26 cellular contexts compared by ENCODE assay signal in genomic region chr12:128852885-128853284, GRCh38. TPM values are rescaled to one million over a fixed set of nuclear protein-coding genes. Genes with fewer than 3 reads are reported as not detected.
DNase-seq lines count a peak whose midpoint lies in the region; ATAC-seq, FAIRE-seq and TF ChIP-seq lines count a peak whose summit lies in the region.
"Had no signal": no experiment of that assay in that cellular context is flagged by ENCODE, and none has a peak within 500 bp of the region (broad histone marks: within the 10 kb centered on the region; RNA-seq: fewer than 3 reads in every experiment).

No MANE protein-coding gene starts in this region.

- TF ChIP-seq CTCF in liver (IDR thresholded peaks at IDR 0.05; ENCODE audit: low read depth, low read length, missing input control) (no peak), HepG2 (CRISPR knock-in tag; IDR thresholded peaks at IDR 0.05) (no peak), endodermal cell (conservative IDR thresholded peaks at IDR 0.05) (no peak), neural progenitor cell (IDR thresholded peaks at IDR 0.05) (no peak)

- no peak overlapping the region for H3K27ac Mint-ChIP-seq in endodermal cell
- no peak overlapping the region for H3K27ac Mint-ChIP-seq in neural progenitor cell
- no peak overlapping the region for H3K27ac Mint-ChIP-seq in activated naive CD8-positive, alpha-beta T cell treated with anti-CD3 and anti-CD28 coated beads for 36 hours
- H3K27ac Mint-ChIP-seq: activated naive CD8-positive, alpha-beta T cell treated with anti-CD3 and anti-CD28 coated beads, Interleukin-2, amount 10 ng/mL, durations not matched to agents 7 days and 5 days; stimulated activated naive CD8-positive, alpha-beta T cell treated with anti-CD3 and anti-CD28 coated beads, Interleukin-15, Interleukin-2, amounts not matched to agents 100 ng/mL and 50 ng/mL, for 24 hours; T-helper 2 cell treated with Interferon-gamma antibody and Interleukin-4, amounts not matched to agents 5 μg/mL and 100 μg/mL, for 36 hours had no signal

- H3F3A ChIP-seq in neural progenitor cell (ENCODE audit: low read depth) = peaks cover 28% of the 10 kb centered on the region

- H3K27ac ChIP-seq in liver (ENCODE audit: low read depth in 1 of 2, low read length in 2 of 2) (peak overlapping the region; percentile 1 to 49), HepG2 (ENCODE audit: extremely low read length, insufficient read depth, low read length) (no peak overlapping the region), endodermal cell (ENCODE audit: low read depth, low read length) (no peak overlapping the region), neural progenitor cell (no peak overlapping the region), aorta (ENCODE audit: low read depth in 1 of 2, low read length in 2 of 2) (no peak overlapping the region)
- H3K27ac ChIP-seq: 22Rv1, body of pancreas, KMS-11, tibial nerve had no signal

- CTCF ChIA-PET in HepG2 (lab: Yijun Ruan, JAX; ENCODE audit: low intra/inter-chr PET ratio, low total read pairs) = no interaction called here

- H3K27me3 Mint-ChIP-seq in endodermal cell (ENCODE audit: insufficient read depth) (no peaks in the 10 kb centered on the region), neural progenitor cell (ENCODE audit: insufficient read depth, low read depth) (peaks cover 19% of the 10 kb centered on the region)
- H3K27me3 Mint-ChIP-seq in activated naive CD8-positive, alpha-beta T cell treated with anti-CD3 and anti-CD28 coated beads for 36 hours = peaks cover 38% of the 10 kb centered on the region

- H3K4me1 ChIP-seq in liver (ENCODE audit: control insufficient read depth in 4 of 4, insufficient read depth in 4 of 4, low read length in 3 of 4) = peaks cover 0 to 4% (median 2%) of the 10 kb centered on the region in 4 donors
- peaks cover 6% of the 10 kb centered on the region; the same call in 1 of the 2 replicates for H3K4me1 ChIP-seq in HepG2 (ENCODE audit: insufficient read depth, low read length)
- peaks cover 17% of the 10 kb centered on the region for H3K4me1 ChIP-seq in endodermal cell (ENCODE audit: control insufficient read depth, insufficient read depth, low read length)
- H3K4me1 ChIP-seq in neural progenitor cell = peaks cover 3% of the 10 kb centered on the region
- H3K4me1 ChIP-seq in aorta (ENCODE audit: control insufficient read depth in 1 of 2, insufficient read depth in 2 of 2, low read length in 2 of 2) = no peaks in the 10 kb centered on the region
- H3K4me1 ChIP-seq: body of pancreas, Caco-2, tibial nerve had no signal

- 69% methylated on average over 14 of the region's 14 CpGs for WGBS in liver
- WGBS in HepG2 (ENCODE audit: low lambda C conversion rate) = 57% methylated on average over 10 of the region's 14 CpGs
- 80 to 86% methylated on average over 8 to 14 of the region's 14 CpGs for WGBS in endodermal cell (ENCODE audit: insufficient coverage in 1 of 2, insufficient read length in 1 of 2), 2 experiments
- 72 to 76% methylated on average over 14 of the region's 14 CpGs for WGBS in aorta, 2 donors

- no TSS peak for BruUV-seq in HepG2 (replicated peaks; lab: Mats Ljungman, UMichigan)

- DNase-seq in HepG2 (ENCODE audit: low spot score) = no peak
- peak; percentile 70 for DNase-seq in endodermal cell
- DNase-seq in neural progenitor cell (ENCODE audit: low spot score) = no peak
- peak in 1 of 2 donors; percentile 35 for DNase-seq in aorta
- DNase-seq in activated naive CD8-positive, alpha-beta T cell treated with anti-CD3 and anti-CD28 coated beads for 36 hours = no peak
- no peak for DNase-seq in amygdala (lab: John Stamatoyannopoulos, UW)
- DNase-seq: activated CD8-positive, alpha-beta memory T cell treated with anti-CD3 and anti-CD28 coated beads, Interleukin-2, amount 50 U/mL, for 4 hours; activated naive CD8-positive, alpha-beta T cell treated with anti-CD3 and anti-CD28 coated beads, Interleukin-2, amount 10 ng/mL, durations not matched to agents 7 days and 5 days; body of pancreas; Caco-2; NCI-H1694; NCI-H2171; stimulated activated CD4-positive, alpha-beta T cell treated with anti-CD3 and anti-CD28 coated beads, Interleukin-12 subunit alpha, Interleukin-12 subunit beta, amount 100 ng/mL, for 4 hours; WERI-Rb-1 had no signal

- no peak overlapping the region for H2AFZ ChIP-seq in HepG2 (ENCODE audit: low read length)
- no peak overlapping the region for H2AFZ ChIP-seq in neural progenitor cell (replicated peaks)

- intact Hi-C loops in HepG2 (cut with micrococcal nuclease; ENCODE audit: unreplicated experiment) = no loop called here
- intact Hi-C loops in aorta (cut with DNase I) = no loop called here

- H3K9me3 ChIP-seq in liver (ENCODE audit: control insufficient read depth in 4 of 4, low read length in 3 of 4) = no peaks in the 10 kb centered on the region
- H3K9me3 ChIP-seq in HepG2 (ENCODE audit: low read length) = no peaks in the 10 kb centered on the region
- H3K9me3 ChIP-seq in endodermal cell (ENCODE audit: control insufficient read depth, low read length) = peaks cover 6% of the 10 kb centered on the region
- no peaks in the 10 kb centered on the region for H3K9me3 ChIP-seq in neural progenitor cell (ENCODE audit: low read depth)
- no peaks in the 10 kb centered on the region for H3K9me3 ChIP-seq in aorta (ENCODE audit: control insufficient read depth, low read length)
- H3K9me3 ChIP-seq: body of pancreas, Caco-2, left lung, SK-N-SH had no signal

- TF ChIP-seq EP300 in HepG2 (IDR thresholded peaks at IDR 0.05; ENCODE audit: low read depth in 2 of 2, low read length in 2 of 2) = no peak
- no peak for TF ChIP-seq EP300 in HepG2 (CRISPR knock-in tag; IDR thresholded peaks at IDR 0.05; ENCODE audit: borderline replicate concordance)

- H3K4me3 Mint-ChIP-seq in endodermal cell = peak overlapping the region; percentile 70
- H3K4me3 Mint-ChIP-seq in neural progenitor cell = peak overlapping the region; percentile 72
- no peak overlapping the region for H3K4me3 Mint-ChIP-seq in activated naive CD8-positive, alpha-beta T cell treated with anti-CD3 and anti-CD28 coated beads for 36 hours
- H3K4me3 Mint-ChIP-seq: activated naive CD8-positive, alpha-beta T cell treated with anti-CD3 and anti-CD28 coated beads, Interleukin-2, amount 10 ng/mL, durations not matched to agents 7 days and 5 days; stimulated activated naive CD8-positive, alpha-beta T cell treated with anti-CD3 and anti-CD28 coated beads, Interleukin-15, Interleukin-2, amounts not matched to agents 100 ng/mL and 50 ng/mL, for 24 hours; T-helper 2 cell treated with Interferon-gamma antibody and Interleukin-4, amounts not matched to agents 5 μg/mL and 100 μg/mL, for 36 hours had no signal

- H3K9me3 Mint-ChIP-seq in endodermal cell (peaks cover 2% of the 10 kb centered on the region), neural progenitor cell (peaks cover 2% of the 10 kb centered on the region)
- no peaks in the 10 kb centered on the region for H3K9me3 Mint-ChIP-seq in activated naive CD8-positive, alpha-beta T cell treated with anti-CD3 and anti-CD28 coated beads for 36 hours
- H3K9me3 Mint-ChIP-seq: activated naive CD8-positive, alpha-beta T cell treated with anti-CD3 and anti-CD28 coated beads, Interleukin-2, amount 10 ng/mL, durations not matched to agents 7 days and 5 days; stimulated activated naive CD8-positive, alpha-beta T cell treated with anti-CD3 and anti-CD28 coated beads, Interleukin-15, Interleukin-2, amounts not matched to agents 100 ng/mL and 50 ng/mL, for 24 hours; T-helper 2 cell treated with Interferon-gamma antibody and Interleukin-4, amounts not matched to agents 5 μg/mL and 100 μg/mL, for 36 hours had no signal

- TF ChIP-seq RAD21 in liver (IDR thresholded peaks at IDR 0.05) = no peak
- TF ChIP-seq RAD21 in HepG2 (CRISPR knock-in tag; IDR thresholded peaks at IDR 0.05) = no peak

- H3K36me3 Mint-ChIP-seq in endodermal cell (ENCODE audit: low read depth) (peaks cover 50% of the 10 kb centered on the region), neural progenitor cell (no peaks in the 10 kb centered on the region)
- H3K36me3 Mint-ChIP-seq in activated naive CD8-positive, alpha-beta T cell treated with anti-CD3 and anti-CD28 coated beads for 36 hours = no peaks in the 10 kb centered on the region
- H3K36me3 Mint-ChIP-seq: activated naive CD8-positive, alpha-beta T cell treated with anti-CD3 and anti-CD28 coated beads, Interleukin-2, amount 10 ng/mL, durations not matched to agents 7 days and 5 days had no signal

- FAIRE-seq in HepG2 (lab: Jason Lieb, UNC) = no peak
- FAIRE-seq: GM18507 had no signal

- H3K36me3 ChIP-seq in liver (ENCODE audit: control insufficient read depth in 4 of 4, insufficient read depth in 3 of 4, low read depth in 1 of 4, low read length in 3 of 4) (no peaks in the 10 kb centered on the region), HepG2 (replicated peaks in 1 of 2; ENCODE audit: control insufficient read depth in 1 of 2, insufficient read depth in 2 of 2, low read length in 2 of 2) (no peaks in the 10 kb centered on the region), endodermal cell (ENCODE audit: control insufficient read depth, insufficient read depth, low read length) (peaks cover 24% of the 10 kb centered on the region), neural progenitor cell (no peaks in the 10 kb centered on the region), aorta (ENCODE audit: control insufficient read depth in 1 of 2, insufficient read depth in 2 of 2, low read length in 1 of 2) (no peaks in the 10 kb centered on the region)
- H3K36me3 ChIP-seq: left lung, tibial nerve, WERI-Rb-1 had no signal

- no peak for TF ChIP-seq POLR2A in HepG2 (IDR thresholded peaks at IDR 0.05; ENCODE audit: insufficient read depth in 1 of 2, low read depth in 2 of 2, low read length in 2 of 2)

- H3K9ac ChIP-seq in liver (ENCODE audit: low read depth in 1 of 2, low read length in 2 of 2) (no peak overlapping the region), HepG2 (ENCODE audit: insufficient read depth, low read depth, low read length) (no peak overlapping the region), endodermal cell (ENCODE audit: extremely low read depth, low read length, poor library complexity, severe bottlenecking) (peak overlapping the region; percentile 55), neural progenitor cell (no peak overlapping the region)
- H3K9ac ChIP-seq: KMS-11, SK-N-SH had no signal

- POLR2A ChIA-PET in HepG2 (lab: Yijun Ruan, JAX) = no interaction called here

- ATAC-seq in HepG2 (no peak), aorta (ENCODE audit: low FRiP score) (peak; percentile 22), GM18498 (IDR thresholded peaks at IDR 0.05; ENCODE audit: unreplicated experiment) (no peak)
- ATAC-seq: body of pancreas, HCT116 had no signal

- H3K4me3 ChIP-seq in liver (ENCODE audit: low read depth in 1 of 3, low read length in 3 of 3) (peak overlapping the region in 2 of 3 donors; percentile 16 to 87), HepG2 (replicated peaks in 1 of 3; ENCODE audit: insufficient read depth in 1 of 3, low read depth in 2 of 3, low read length in 3 of 3) (no peak overlapping the region), endodermal cell (ENCODE audit: low read length) (peak overlapping the region; percentile 81), neural progenitor cell (peak overlapping the region; percentile 58), aorta (ENCODE audit: low read length in 2 of 2) (no peak overlapping the region)
- H3K4me3 ChIP-seq: body of pancreas, tibial nerve had no signal

- H3K4me2 ChIP-seq in HepG2 (ENCODE audit: low read depth, low read length) (no peak overlapping the region), neural progenitor cell (peak overlapping the region; percentile 97)
- H3K4me2 ChIP-seq: KMS-11, SK-N-SH had no signal

- H4K20me1 ChIP-seq in HepG2 (ENCODE audit: insufficient read depth, low read length) (no peaks in the 10 kb centered on the region), neural progenitor cell (ENCODE audit: low read depth) (no peaks in the 10 kb centered on the region)

- H3K4me1 Mint-ChIP-seq in endodermal cell = peaks cover 37% of the 10 kb centered on the region
- peaks cover 9% of the 10 kb centered on the region for H3K4me1 Mint-ChIP-seq in neural progenitor cell
- H3K4me1 Mint-ChIP-seq in activated naive CD8-positive, alpha-beta T cell treated with anti-CD3 and anti-CD28 coated beads for 36 hours = no peaks in the 10 kb centered on the region
- H3K4me1 Mint-ChIP-seq: activated naive CD8-positive, alpha-beta T cell treated with anti-CD3 and anti-CD28 coated beads, Interleukin-2, amount 10 ng/mL, durations not matched to agents 7 days and 5 days had no signal

- no peaks in the 10 kb centered on the region for H3K79me2 ChIP-seq in HepG2 (ENCODE audit: insufficient read depth, low read length)
- H3K79me2 ChIP-seq in neural progenitor cell (ENCODE audit: low read depth) = no peaks in the 10 kb centered on the region

- in situ Hi-C loops in HepG2 (cut with HindIII; ENCODE audit: extremely low pct_ligation_motif_present, low pct_unique_long_range_greater_than_20kb) = no loop called here

- H3K27me3 ChIP-seq in liver (ENCODE audit: control insufficient read depth in 4 of 4, insufficient read depth in 4 of 4, low read length in 3 of 4) (no peaks in the 10 kb centered on the region), HepG2 (ENCODE audit: control insufficient read depth in 1 of 2, insufficient read depth in 2 of 2, low read length in 2 of 2) (peaks cover 0 to 22% of the 10 kb centered on the region in 2 experiments; a peak in 4 of 5 replicates), endodermal cell (ENCODE audit: control insufficient read depth, insufficient read depth, low read length, poor library complexity, severe bottlenecking) (no peaks in the 10 kb centered on the region), neural progenitor cell (peaks cover 25% of the 10 kb centered on the region), aorta (ENCODE audit: control insufficient read depth in 1 of 2, insufficient read depth in 2 of 2, low read length in 1 of 2) (no peaks in the 10 kb centered on the region)
- H3K27me3 ChIP-seq: body of pancreas had no signal

RNA-seq across cellular contexts. Expression of gene GLT1D1, which starts 0.4 kb away (rescaled TPM):
- total RNA-seq in liver = 10 to 100 TPM; 13.1 to 17.7 TPM
- 10 to 100 TPM; 10.4 to 14.6 TPM for polyA plus RNA-seq in liver
- total RNA-seq in HepG2 (2016; rRNA removed; fragmentation: Illumina TruSeq; extraction: Trizol) = 0.09 TPM in 1 of 2 replicates, not detected in the other
- not detected in 2 replicates for total RNA-seq in HepG2 (2016; cell fraction: cytosol; rRNA removed; fragmentation: Illumina TruSeq; extraction: Trizol; ENCODE audit: low read depth)
- not detected in 2 replicates for total RNA-seq in HepG2 (2016; cell fraction: insoluble cytoplasmic fraction; rRNA removed; fragmentation: Illumina TruSeq; extraction: Trizol)
- total RNA-seq in HepG2 (2016; cell fraction: membrane; rRNA removed; fragmentation: Illumina TruSeq; extraction: Trizol) = not detected in 2 replicates
- total RNA-seq in HepG2 (2016; cell fraction: nucleus; rRNA removed; fragmentation: Illumina TruSeq; extraction: Trizol) = not detected in 2 replicates
- 0.17 and 0.24 TPM in 2 replicates for polyA plus RNA-seq in HepG2 (2011; rRNA removed)
- polyA plus RNA-seq in HepG2 (2011; cell fraction: cytosol; rRNA removed) = 0.12 and 0.24 TPM in 2 replicates
- 0.10 TPM in 1 of 2 replicates, not detected in the other for polyA plus RNA-seq in HepG2 (2011; cell fraction: nucleus; rRNA removed)
- 0.20 and 0.48 TPM in 2 replicates for polyA plus RNA-seq in HepG2 (2012)
- polyA plus RNA-seq in HepG2 (2016; cell fraction: cytosol; fragmentation: Illumina TruSeq; extraction: Trizol; ENCODE audit: low read depth) = 0.06 TPM in 1 of 2 replicates, not detected in the other
- 0.11 TPM in 1 of 2 replicates, not detected in the other for polyA plus RNA-seq in HepG2 (2016; cell fraction: insoluble cytoplasmic fraction; fragmentation: Illumina TruSeq; extraction: Trizol; ENCODE audit: low read depth)
- polyA plus RNA-seq in HepG2 (2016; cell fraction: membrane; fragmentation: Illumina TruSeq; extraction: Trizol; ENCODE audit: low read depth) = 0.06 and 0.15 TPM in 2 replicates
- polyA plus RNA-seq in HepG2 (2016; cell fraction: nucleus; fragmentation: Illumina TruSeq; extraction: Trizol; ENCODE audit: insufficient read depth, low read depth) = not detected in 2 replicates
- polyA minus RNA-seq in HepG2 (2011; rRNA and poly(A)+ RNA removed; ENCODE audit: low replicate concordance) = 0.04 and 0.07 TPM in 2 replicates
- polyA minus RNA-seq in HepG2 (2011; cell fraction: cytosol; rRNA and poly(A)+ RNA removed) = not detected in 2 replicates
- polyA minus RNA-seq in HepG2 (2011; cell fraction: nucleus; rRNA and poly(A)+ RNA removed) = 0.12 TPM in 1 of 2 replicates, not detected in the other
- 10 to 100 TPM; 23.8 to 25.4 TPM for total RNA-seq in endodermal cell
- 7.3 TPM for polyA plus RNA-seq in endodermal cell (2013, experiment 1 of 2)
- 7.9 TPM for polyA plus RNA-seq in endodermal cell (2013, experiment 2 of 2)
- total RNA-seq in neural progenitor cell (ENCODE audit: low replicate concordance) = 5.4 and 7.9 TPM in 2 replicates
- 1 to 10 TPM in 1 of 2 donors, under 1 TPM in 1; 0.78 to 1.4 TPM for total RNA-seq in aorta
- polyA plus RNA-seq in aorta = under 1 TPM in 1 of 2 donors, not detected in 1; 0.54 TPM
- total RNA-seq in activated naive CD8-positive, alpha-beta T cell treated with anti-CD3 and anti-CD28 coated beads for 36 hours = under 1 TPM; 0.27 to 0.30 TPM
- total RNA-seq: activated naive CD8-positive, alpha-beta T cell treated with anti-CD3 and anti-CD28 coated beads, Interleukin-2, amount 10 ng/mL, durations not matched to agents 7 days and 5 days; body of pancreas; Caco-2 had no signal
- polyA plus RNA-seq: fibroblast of lung had no signal

RNA-seq across cellular contexts. Expression of gene SLC15A4, which starts 29.1 kb away (rescaled TPM):
- total RNA-seq in liver (10 to 100 TPM; 20.2 to 25.3 TPM), HepG2 (2016; rRNA removed; fragmentation: Illumina TruSeq; extraction: Trizol) (8.2 and 17.3 TPM in 2 replicates), endodermal cell (10 to 100 TPM; 28.2 to 39.5 TPM), neural progenitor cell (ENCODE audit: low replicate concordance) (42.3 and 45.7 TPM in 2 replicates), aorta (10 to 100 TPM; 36.2 to 38.6 TPM)
- polyA plus RNA-seq in liver (1 to 10 TPM; 7.3 to 9.6 TPM), HepG2 (2011; rRNA removed) (22.7 and 25.8 TPM in 2 replicates), aorta (10 to 100 TPM; 16.0 to 21.1 TPM)
- total RNA-seq in HepG2 (2016; cell fraction: cytosol; rRNA removed; fragmentation: Illumina TruSeq; extraction: Trizol; ENCODE audit: low read depth) = 21.9 and 22.2 TPM in 2 replicates
- total RNA-seq in HepG2 (2016; cell fraction: insoluble cytoplasmic fraction; rRNA removed; fragmentation: Illumina TruSeq; extraction: Trizol) = 8.5 and 19.3 TPM in 2 replicates
- total RNA-seq in HepG2 (2016; cell fraction: membrane; rRNA removed; fragmentation: Illumina TruSeq; extraction: Trizol) = 11.6 and 11.8 TPM in 2 replicates
- total RNA-seq in HepG2 (2016; cell fraction: nucleus; rRNA removed; fragmentation: Illumina TruSeq; extraction: Trizol) = 26.9 and 28.3 TPM in 2 replicates
- polyA plus RNA-seq in HepG2 (2011; cell fraction: cytosol; rRNA removed) = 15.4 and 23.5 TPM in 2 replicates
- polyA plus RNA-seq in HepG2 (2011; cell fraction: nucleus; rRNA removed) = 21.1 and 23.8 TPM in 2 replicates
- 13.2 and 17.3 TPM in 2 replicates for polyA plus RNA-seq in HepG2 (2012)
- 2.0 and 2.3 TPM in 2 replicates for polyA plus RNA-seq in HepG2 (2016; cell fraction: cytosol; fragmentation: Illumina TruSeq; extraction: Trizol; ENCODE audit: low read depth)
- polyA plus RNA-seq in HepG2 (2016; cell fraction: insoluble cytoplasmic fraction; fragmentation: Illumina TruSeq; extraction: Trizol; ENCODE audit: low read depth) = 6.8 and 7.6 TPM in 2 replicates
- polyA plus RNA-seq in HepG2 (2016; cell fraction: membrane; fragmentation: Illumina TruSeq; extraction: Trizol; ENCODE audit: low read depth) = 3.5 and 4.1 TPM in 2 replicates
- polyA plus RNA-seq in HepG2 (2016; cell fraction: nucleus; fragmentation: Illumina TruSeq; extraction: Trizol; ENCODE audit: insufficient read depth, low read depth) = 28.4 and 32.6 TPM in 2 replicates
- polyA minus RNA-seq in HepG2 (2011; rRNA and poly(A)+ RNA removed; ENCODE audit: low replicate concordance) = 47.4 and 97.4 TPM in 2 replicates
- 23.1 and 28.7 TPM in 2 replicates for polyA minus RNA-seq in HepG2 (2011; cell fraction: cytosol; rRNA and poly(A)+ RNA removed)
- polyA minus RNA-seq in HepG2 (2011; cell fraction: nucleus; rRNA and poly(A)+ RNA removed) = 45.4 and 58.3 TPM in 2 replicates
- 18.9 TPM for polyA plus RNA-seq in endodermal cell (2013, experiment 1 of 2)
- 21.5 TPM for polyA plus RNA-seq in endodermal cell (2013, experiment 2 of 2)
- 10 to 100 TPM; 18.6 to 22.0 TPM for total RNA-seq in activated naive CD8-positive, alpha-beta T cell treated with anti-CD3 and anti-CD28 coated beads for 36 hours

Comparison
In these comparisons a context has a peak if more than half of its experiments do, and no peak if none do; other contexts are left out.
1. H3K27ac ChIP-seq: peak in liver (2 of 2); none in HepG2 (single experiment), endodermal cell (single experiment), neural progenitor cell (single experiment) and aorta (0 of 2).
2. H3K4me3 ChIP-seq: peak in liver (2 of 3), endodermal cell (single experiment) and neural progenitor cell (single experiment); none in HepG2 (0 of 3) and aorta (0 of 2).